Comparison of ENCODE assay signal across 10 cellular contexts in the genomic region with DNA sequence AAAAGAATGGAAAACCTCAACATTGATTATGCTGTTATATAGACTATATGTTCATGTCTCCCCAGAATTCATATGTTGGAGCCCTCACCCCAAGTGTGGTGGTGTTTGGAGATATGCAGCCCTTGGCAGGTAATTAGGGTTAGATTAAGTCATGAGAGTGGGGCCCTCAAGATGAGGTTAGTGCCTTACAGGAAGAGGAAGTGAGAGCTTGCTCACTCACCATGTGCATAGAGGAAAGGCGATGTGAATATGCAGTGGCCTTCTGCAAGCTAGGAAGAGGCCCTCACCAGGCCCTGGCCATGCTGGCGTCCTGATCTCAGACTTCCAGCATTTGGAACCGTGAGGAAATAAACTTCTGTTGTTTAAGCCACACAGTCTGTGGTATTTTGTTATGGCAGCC. TPM values are rescaled to one million over a fixed set of nuclear protein-coding genes. Genes with fewer than 3 reads are reported as not detected.
A peak's percentile ranks its signal among the peaks of the same experiment; 100 is the strongest.
DNase-seq lines count a peak whose midpoint lies in the region; ATAC-seq and TF ChIP-seq lines count a peak whose summit lies in the region.
"Had no signal": no experiment of that assay in that cellular context is flagged by ENCODE, and none has a peak within 500 bp of the region (broad histone marks: within the 10 kb centered on the region; RNA-seq: fewer than 3 reads in every experiment).

No MANE protein-coding gene starts in this region.

- ATAC-seq in CD8-positive, alpha-beta T cell = no peak
- ATAC-seq in GM19372 (IDR thresholded peaks at IDR 0.05; ENCODE audit: low read depth, unreplicated experiment) (peak; percentile 72), HG03095 (IDR thresholded peaks at IDR 0.05; ENCODE audit: unreplicated experiment) (peak; percentile 96)

- peaks cover 28% of the 10 kb centered on the region for H3K36me3 ChIP-seq in CD8-positive, alpha-beta T cell (ENCODE audit: insufficient read depth, low read length)
- peaks cover 38% of the 10 kb centered on the region for H3K36me3 ChIP-seq in SU-DHL-6 (ENCODE audit: low read length)

- peak overlapping the region; percentile 63 for H3K27ac Mint-ChIP-seq in CD8-positive, alpha-beta T cell
- H3K27ac Mint-ChIP-seq in progenitor cell of endocrine pancreas = no peak overlapping the region

- peaks cover 41% of the 10 kb centered on the region for H3K4me1 Mint-ChIP-seq in CD8-positive, alpha-beta T cell (ENCODE audit: low read depth)
- H3K4me1 Mint-ChIP-seq in progenitor cell of endocrine pancreas (ENCODE audit: low read depth) = no peaks in the 10 kb centered on the region

- 0 out of 2 replicates have a peak, but pooled peaks cover 7% of the 10 kb centered on the region for H3K79me2 ChIP-seq in SU-DHL-6 (ENCODE audit: insufficient read depth, low read length)

- intact Hi-C loops in CD8-positive, alpha-beta T cell (cut with DNase I, micrococcal nuclease) = no loop called here

- CTCF ChIA-PET in CD8-positive, alpha-beta T cell (lab: Charles Lee) = no interaction called here

- H3K9me2 ChIP-seq in SU-DHL-6 (replicated peaks; ENCODE audit: insufficient read depth, low read length) = no peaks in the 10 kb centered on the region

- H3K4me2 ChIP-seq in SU-DHL-6 (ENCODE audit: low read depth, low read length, poor library complexity, severe bottlenecking) = peak overlapping the region; percentile 14

- no peak overlapping the region for H3K9ac ChIP-seq in SU-DHL-6 (ENCODE audit: low read length)

- H3K9me3 ChIP-seq in CD8-positive, alpha-beta T cell (ENCODE audit: low read length) = no peaks in the 10 kb centered on the region
- no peaks in the 10 kb centered on the region for H3K9me3 ChIP-seq in SU-DHL-6 (ENCODE audit: insufficient read depth, low read length)
- H3K9me3 ChIP-seq: right lobe of liver had no signal

- H2AFZ ChIP-seq in SU-DHL-6 (ENCODE audit: low read depth, low read length, severe bottlenecking) = no peak overlapping the region

- H3K4me3 ChIP-seq in CD8-positive, alpha-beta T cell (ENCODE audit: low read depth, low read length) = no peak overlapping the region
- no peak overlapping the region for H3K4me3 ChIP-seq in SU-DHL-6 (ENCODE audit: insufficient read depth, low read length, poor library complexity, severe bottlenecking)
- H3K4me3 ChIP-seq: right lobe of liver had no signal

- no peaks in the 10 kb centered on the region for H3K27me3 ChIP-seq in CD8-positive, alpha-beta T cell (ENCODE audit: insufficient read depth, low read length)
- H3K27me3 ChIP-seq in SU-DHL-6 (ENCODE audit: low read length) = no peaks in the 10 kb centered on the region
- H3K27me3 ChIP-seq: right lobe of liver had no signal

- no peaks in the 10 kb centered on the region for H3K4me1 ChIP-seq in CD8-positive, alpha-beta T cell (ENCODE audit: insufficient read depth, low read length)
- H3K4me1 ChIP-seq: right lobe of liver had no signal

- POLR2A ChIA-PET in CD8-positive, alpha-beta T cell (lab: Charles Lee) = interaction anchor here (0.8 to 1.3 kb wide), 2 partner anchors 15 to 68 kb away, joined by 3 read pairs; a partner anchor contains a TSS

- H3K27ac ChIP-seq in CD8-positive, alpha-beta T cell (ENCODE audit: low read depth, low read length) = no peak overlapping the region
- peak overlapping the region; percentile 32; the same call in 1 of the 2 replicates for H3K27ac ChIP-seq in SU-DHL-6 (ENCODE audit: low read depth, low read length)
- H3K27ac ChIP-seq: right lobe of liver had no signal

- no peak overlapping the region for H3K4me3 Mint-ChIP-seq in CD8-positive, alpha-beta T cell
- no peak overlapping the region for H3K4me3 Mint-ChIP-seq in progenitor cell of endocrine pancreas (ENCODE audit: low read depth)

- H3F3A ChIP-seq in SU-DHL-6 (ENCODE audit: insufficient read depth) = 0 out of 2 replicates have a peak, but pooled peaks cover 11% of the 10 kb centered on the region

- no peak for DNase-seq in CD8-positive, alpha-beta T cell
- DNase-seq in DMS 273 treated with DMSO at 0.1 percent for 48 hours (lab: John Stamatoyannopoulos, UW) (no peak), NCI-H524 treated with DMSO at 0.1 percent for 48 hours (lab: John Stamatoyannopoulos, UW) (no peak), NCI-H187 (lab: John Stamatoyannopoulos, UW) (no peak), progenitor cell of endocrine pancreas (ENCODE audit: low spot score, unreplicated experiment) (no peak)
- DNase-seq: C1 segment of cervical spinal cord, right lobe of liver had no signal

- H3K9me3 Mint-ChIP-seq in CD8-positive, alpha-beta T cell = no peaks in the 10 kb centered on the region
- peaks cover 3% of the 10 kb centered on the region for H3K9me3 Mint-ChIP-seq in progenitor cell of endocrine pancreas (ENCODE audit: low read depth)

- TF ChIP-seq CTCF in CD8-positive, alpha-beta T cell (IDR thresholded peaks at IDR 0.05) = no peak
- TF ChIP-seq CTCF in SU-DHL-6 (IDR thresholded peaks at IDR 0.05; ENCODE audit: insufficient read depth, low read length, poor library complexity, severe bottlenecking) = no peak
- no peak for TF ChIP-seq CTCF in progenitor cell of endocrine pancreas (IDR thresholded peaks at IDR 0.05; ENCODE audit: unreplicated experiment)

- no peaks in the 10 kb centered on the region for H4K20me1 ChIP-seq in SU-DHL-6 (ENCODE audit: low read depth, low read length)

- H3K27me3 Mint-ChIP-seq in CD8-positive, alpha-beta T cell (ENCODE audit: low read depth) = no peaks in the 10 kb centered on the region
- H3K27me3 Mint-ChIP-seq in progenitor cell of endocrine pancreas = no peaks in the 10 kb centered on the region

- peaks cover 96% of the 10 kb centered on the region for H3K36me3 Mint-ChIP-seq in CD8-positive, alpha-beta T cell
- peaks cover 58% of the 10 kb centered on the region for H3K36me3 Mint-ChIP-seq in progenitor cell of endocrine pancreas (ENCODE audit: insufficient read depth)

RNA-seq across cellular contexts. Expression of a gene that starts 14.8 kb away (rescaled TPM):
- 10 to 100 TPM; 24.6 to 25.9 TPM for total RNA-seq in CD8-positive, alpha-beta T cell
- 54.8 and 54.9 TPM in 2 replicates for total RNA-seq in progenitor cell of endocrine pancreas

RNA-seq across cellular contexts. Expression of a gene that starts 48.8 kb away (rescaled TPM):
- total RNA-seq in CD8-positive, alpha-beta T cell = 1 to 10 TPM; 3.0 to 3.7 TPM
- 2.6 and 2.9 TPM in 2 replicates for total RNA-seq in progenitor cell of endocrine pancreas
